Comparison of ENCODE assay signal across 8 cellular contexts in genomic region chr17:82065193-82065637, GRCh38. TPM values are rescaled to one million over a fixed set of nuclear protein-coding genes. Genes with fewer than 3 reads are reported as not detected.
DNase-seq lines count a peak whose midpoint lies in the region; ATAC-seq, FAIRE-seq and TF ChIP-seq lines count a peak whose summit lies in the region.

No MANE protein-coding gene starts in this region.

- H3K4me1 ChIP-seq in CD8-positive, alpha-beta memory T cell (ENCODE audit: insufficient read depth, low read length), result peaks cover 27% of the 10 kb centered on the region
- H3K4me1 ChIP-seq in SK-N-SH (ENCODE audit: control insufficient read depth in 1 of 2, insufficient read depth in 2 of 2, low read depth in 1 of 2, low read length in 1 of 2) (peaks cover 12 to 21% of the 10 kb centered on the region in 2 experiments; a peak in 2 of 4 replicates), H1 (replicated peaks in 1 of 4; ENCODE audit: control insufficient read depth in 3 of 4, insufficient read depth in 4 of 4, low read length in 3 of 4) (peaks cover 0 to 10% (median 5%) of the 10 kb centered on the region in 4 experiments; a peak in 5 of 7 replicates)
- peaks cover 8 to 27% of the 10 kb centered on the region in 2 donors for H3K4me1 ChIP-seq in naive thymus-derived CD4-positive, alpha-beta T cell (ENCODE audit: control insufficient read depth in 2 of 2, insufficient read depth in 2 of 2, low read length in 2 of 2)

- no peaks in the 10 kb centered on the region for H3K9me2 ChIP-seq in SK-N-SH

- no peaks in the 10 kb centered on the region for H3K9me3 ChIP-seq in CD8-positive, alpha-beta memory T cell (ENCODE audit: low read length)
- H3K9me3 ChIP-seq in SK-N-SH (no peaks in the 10 kb centered on the region), H1 (ENCODE audit: insufficient read depth in 2 of 2, low read depth in 1 of 2, low read length in 1 of 2) (no peaks in the 10 kb centered on the region)
- no peaks in the 10 kb centered on the region for H3K9me3 ChIP-seq in naive thymus-derived CD4-positive, alpha-beta T cell (ENCODE audit: control insufficient read depth in 2 of 3, low read length in 3 of 3)

- H3K14ac ChIP-seq in H1 (ENCODE audit: insufficient read length), result no peak overlapping the region

- H3K27ac ChIP-seq in CD8-positive, alpha-beta memory T cell (ENCODE audit: low read depth, low read length), result peak overlapping the region; percentile 67
- H3K27ac ChIP-seq in SK-N-SH (ENCODE audit: low read depth in 2 of 2, low read length in 1 of 2) (peak overlapping the region in 1 of 2 experiments; percentile 24; a peak in 1 of 4 replicates), H1 (ENCODE audit: low read depth, low read length) (no peak overlapping the region)
- peak overlapping the region; percentile 86 for H3K27ac ChIP-seq in naive thymus-derived CD4-positive, alpha-beta T cell (ENCODE audit: low read depth, low read length)

- FAIRE-seq in H54 (lab: Jason Lieb, UNC) (no peak), H1 (lab: Jason Lieb, UNC) (no peak)

- H4K8ac ChIP-seq in H1 (ENCODE audit: extremely low read depth, insufficient read depth, low read length), result peak overlapping the region; percentile 93

- H2AK5ac ChIP-seq in H1 (ENCODE audit: low read depth, low read length), result no peak overlapping the region

- H3K36me3 Mint-ChIP-seq in CD8-positive, alpha-beta memory T cell, result peaks cover 0 to 27% (median 0%) of the 10 kb centered on the region in 3 donors
- H3K36me3 Mint-ChIP-seq in naive thymus-derived CD4-positive, alpha-beta T cell, result peaks cover 0 to 1% (median 0%) of the 10 kb centered on the region in 5 donors

- H3K18ac ChIP-seq in H1 (ENCODE audit: extremely low read depth, low read length), result no peak overlapping the region

- peaks cover 8% of the 10 kb centered on the region; the same call in 1 of the 2 replicates for H3K23me2 ChIP-seq in H1 (ENCODE audit: low read depth, low read length)

- peak overlapping the region; percentile 39 for H3K56ac ChIP-seq in H1 (replicated peaks; ENCODE audit: insufficient read length, low read depth, low read length)

- TF ChIP-seq RAD21 in SK-N-SH (IDR thresholded peaks at IDR 0.05; ENCODE audit: low read length) (no peak), H1 (IDR thresholded peaks at IDR 0.05 in 1 of 2, conservative IDR thresholded peaks at IDR 0.05 in 1 of 2; ENCODE audit: low read depth in 2 of 2, low read length in 2 of 2) (no peak)

- H3K4me2 ChIP-seq in SK-N-SH, result peak overlapping the region; percentile 100
- H3K4me2 ChIP-seq in H1 (ENCODE audit: insufficient read depth in 1 of 2, low read depth in 2 of 2, low read length in 2 of 2), result peak overlapping the region; percentile 37 to 79

- CTCF ChIA-PET in CD8-positive, alpha-beta memory T cell (lab: Charles Lee), result interaction anchor here (1.4 to 1.6 kb wide), 2 partner anchors 27 to 34 kb away, joined by 3 read pairs; partner anchors contain the start of gene DCXR
- CTCF ChIA-PET in SK-N-SH (lab: Yijun Ruan, JAX), result interaction anchor here (0.7 to 8.0 kb wide), 7 partner anchors 9 to 90 kb away, joined by 3 to 47 read pairs (median 4); partner anchors contain the start of genes DCXR, GPS1, RAC3 and RFNG
- CTCF ChIA-PET in H1 (lab: Charles Lee; ENCODE audit: partially characterized antibody), result interaction anchor here (0.7 to 4.3 kb wide), 7 partner anchors 10 to 137 kb away, joined by 3 to 21 read pairs (median 5); partner anchors contain the start of genes FASN and RAC3
- CTCF ChIA-PET in naive thymus-derived CD4-positive, alpha-beta T cell (lab: Charles Lee), result interaction anchor here (0.6 to 1.0 kb wide), 2 partner anchors 28 to 479 kb away, joined by 3 read pairs; partner anchors contain the start of gene DCXR

- TF ChIP-seq POLR2A in H54 (IDR thresholded peaks at IDR 0.05; ENCODE audit: low read depth, low read length) (no peak), H1 (IDR thresholded peaks at IDR 0.05; ENCODE audit: control extremely low read depth in 1 of 2, low read depth in 2 of 2, low read length in 2 of 2) (no peak)

- TF ChIP-seq EP300 in SK-N-SH (IDR thresholded peaks at IDR 0.05; ENCODE audit: borderline replicate concordance in 1 of 2, low read depth in 1 of 2, low read length in 1 of 2) (no peak), H1 (IDR thresholded peaks at IDR 0.05; ENCODE audit: borderline replicate concordance in 1 of 2, low read depth in 2 of 2, low read length in 2 of 2) (no peak)

- no peaks in the 10 kb centered on the region for H3K9me3 Mint-ChIP-seq in CD8-positive, alpha-beta memory T cell
- no peaks in the 10 kb centered on the region for H3K9me3 Mint-ChIP-seq in naive thymus-derived CD4-positive, alpha-beta T cell

- intact Hi-C loops in naive thymus-derived CD4-positive, alpha-beta T cell (cut with micrococcal nuclease), result loop anchor here (1.0 kb wide), 6 partner anchors 14 to 61 kb away; partner anchors contain the start of genes DCXR (in 1 of the 2), FASN (in 1 of the 2), GPS1 (in 1 of the 2) and LRRC45 (in 1 of the 2)

- WGBS in SK-N-SH (ENCODE audit: low lambda C conversion rate), result 2% methylated on average over 18 of the region's 47 CpGs
- 2% methylated on average over 36 of the region's 47 CpGs; no CpG with 5 or more reads in 1 of the 2 experiments for WGBS in H1 (ENCODE audit: extremely low coverage in 1 of 2, insufficient coverage in 1 of 2, insufficient read length in 1 of 2, insufficient replicate concordance in 2 of 2, low coverage in 1 of 2, low lambda C conversion rate in 2 of 2, missing lambda C conversion rate in 1 of 2), 2 experiments

- peaks cover 26% of the 10 kb centered on the region for H3K79me2 ChIP-seq in SK-N-SH (ENCODE audit: insufficient read depth)
- H3K79me2 ChIP-seq in H1 (ENCODE audit: control insufficient read depth in 1 of 2, insufficient read depth in 2 of 2, low read length in 2 of 2), result no peaks in the 10 kb centered on the region

- H2BK20ac ChIP-seq in H1 (ENCODE audit: low read length), result no peak overlapping the region

- peaks cover 5% of the 10 kb centered on the region; the same call in 1 of the 2 replicates for H3K79me1 ChIP-seq in H1 (ENCODE audit: low read depth, low read length)

- peak overlapping the region; percentile 51 for H3K4me3 ChIP-seq in CD8-positive, alpha-beta memory T cell (ENCODE audit: low read length)
- H3K4me3 ChIP-seq in SK-N-SH (ENCODE audit: low read depth in 2 of 2, low read length in 1 of 2) (peak overlapping the region; percentile 81 to 95), H1 (ENCODE audit: extremely low read depth in 1 of 4, insufficient read depth in 2 of 4, low read depth in 3 of 4, low read length in 4 of 4) (peak overlapping the region; percentile 53 to 93 (median 77))
- peak overlapping the region; percentile 62 for H3K4me3 ChIP-seq in naive thymus-derived CD4-positive, alpha-beta T cell (ENCODE audit: low read length)

- H2BK12ac ChIP-seq in H1 (ENCODE audit: low read depth, low read length), result no peak overlapping the region

- ATAC-seq in naive thymus-derived CD4-positive, alpha-beta T cell, result peak; percentile 65
- ATAC-seq in HG03442 (IDR thresholded peaks at IDR 0.05; ENCODE audit: unreplicated experiment), result no peak

- H3K9ac ChIP-seq in SK-N-SH (peak overlapping the region; percentile 89), H1 (replicated peaks in 1 of 4; ENCODE audit: extremely low read depth in 1 of 4, low read depth in 3 of 4, low read length in 3 of 4) (peak overlapping the region in 3 of 4 experiments; percentile 54 to 93 (median 62); a peak in 6 of 7 replicates)

- H3K27me3 ChIP-seq in CD8-positive, alpha-beta memory T cell (ENCODE audit: insufficient read depth, low read length, poor library complexity, severe bottlenecking), result no peaks in the 10 kb centered on the region
- H3K27me3 ChIP-seq in SK-N-SH (ENCODE audit: insufficient read depth) (no peaks in the 10 kb centered on the region), H1 (replicated peaks in 1 of 4; ENCODE audit: control insufficient read depth in 3 of 4, extremely low read depth in 1 of 4, insufficient read depth in 3 of 4, low read length in 3 of 4) (no peaks in the 10 kb centered on the region)
- H3K27me3 ChIP-seq in naive thymus-derived CD4-positive, alpha-beta T cell (ENCODE audit: control insufficient read depth in 2 of 2, insufficient read depth in 2 of 2, low read length in 2 of 2), result no peaks in the 10 kb centered on the region

- no peak overlapping the region for H2BK120ac ChIP-seq in H1 (replicated peaks; ENCODE audit: low read depth, low read length)

- H4K91ac ChIP-seq in H1 (replicated peaks; ENCODE audit: insufficient read length, low read length), result no peak overlapping the region

- H3K4me3 Mint-ChIP-seq in CD8-positive, alpha-beta memory T cell, result peak overlapping the region in 6 of 7 donors; percentile 36 to 74 (median 68)
- peak overlapping the region in 9 of 10 donors; percentile 25 to 81 (median 71) for H3K4me3 Mint-ChIP-seq in naive thymus-derived CD4-positive, alpha-beta T cell

- no peak overlapping the region for H2BK15ac ChIP-seq in H1 (ENCODE audit: low read length)

- peak in 2 of 5 donors; percentile 24 to 61 for DNase-seq in CD8-positive, alpha-beta memory T cell
- peak; percentile 65 for DNase-seq in H54 (ENCODE audit: insufficient read length, low spot score)
- DNase-seq in SK-N-SH, result no peak
- DNase-seq in H1 (ENCODE audit: low read depth in 1 of 2, low spot score in 2 of 2), result no peak
- peak in 1 of 9 donors; percentile 9 for DNase-seq in naive thymus-derived CD4-positive, alpha-beta T cell
- no peak for DNase-seq in NCI-H1694 treated with DMSO at 0.1 percent for 48 hours (lab: John Stamatoyannopoulos, UW)
- no peak for DNase-seq in MV-4-11 (lab: John Stamatoyannopoulos, UW)

- peak overlapping the region in 3 of 8 donors; percentile 14 to 78 (median 70) for H3K27ac Mint-ChIP-seq in CD8-positive, alpha-beta memory T cell
- peak overlapping the region in 5 of 9 donors; percentile 41 to 82 (median 60) for H3K27ac Mint-ChIP-seq in naive thymus-derived CD4-positive, alpha-beta T cell

- H3F3A ChIP-seq in SK-N-SH (replicated peaks; ENCODE audit: insufficient read depth), result peaks cover 12% of the 10 kb centered on the region

- no peak overlapping the region for H2BK5ac ChIP-seq in H1 (ENCODE audit: low read depth, low read length)

- peaks cover 8 to 19% (median 11%) of the 10 kb centered on the region in 3 donors for H3K4me1 Mint-ChIP-seq in CD8-positive, alpha-beta memory T cell
- peaks cover 0 to 18% (median 10%) of the 10 kb centered on the region in 7 donors for H3K4me1 Mint-ChIP-seq in naive thymus-derived CD4-positive, alpha-beta T cell

- no peak overlapping the region for H2AFZ ChIP-seq in SK-N-SH (ENCODE audit: low read depth)
- no peak overlapping the region for H2AFZ ChIP-seq in H1 (ENCODE audit: low read length)

- no peak overlapping the region for H3K23ac ChIP-seq in H1 (ENCODE audit: insufficient read length)

- no peaks in the 10 kb centered on the region for H3K36me3 ChIP-seq in CD8-positive, alpha-beta memory T cell (ENCODE audit: insufficient read depth, low read length)
- H3K36me3 ChIP-seq in SK-N-SH (replicated peaks in 1 of 2; ENCODE audit: control insufficient read depth in 1 of 2, insufficient read depth in 2 of 2, low read length in 1 of 2) (peaks cover 12 to 39% of the 10 kb centered on the region in 2 experiments), H1 (ENCODE audit: control insufficient read depth in 2 of 4, insufficient read depth in 4 of 4, low read length in 3 of 4) (peaks cover 6 to 15% (median 14%) of the 10 kb centered on the region in 4 experiments; a peak in 5 of 8 replicates)
- peaks cover 0 to 36% (median 4%) of the 10 kb centered on the region in 3 experiments for H3K36me3 ChIP-seq in naive thymus-derived CD4-positive, alpha-beta T cell (ENCODE audit: control insufficient read depth in 2 of 3, insufficient read depth in 3 of 3, low read length in 3 of 3)

- no peak overlapping the region for H4K5ac ChIP-seq in H1 (ENCODE audit: insufficient read length, low read depth, low read length)

- TF ChIP-seq CTCF in SK-N-SH (IDR thresholded peaks at IDR 0.05) (no peak), H1 (IDR thresholded peaks at IDR 0.05; ENCODE audit: control extremely low read depth in 1 of 3, insufficient read depth in 1 of 3, low read depth in 1 of 3, low read length in 3 of 3) (no peak)

- POLR2A ChIA-PET in CD8-positive, alpha-beta memory T cell (lab: Charles Lee), result interaction anchor here (1.0 to 1.4 kb wide), 4 partner anchors 13 to 227 kb away, joined by 3 to 4 read pairs (median 4); partner anchors contain the start of genes DCXR, GPS1 and RFNG
- POLR2A ChIA-PET in SK-N-SH (lab: Yijun Ruan, JAX), result interaction anchor here (0.6 to 1.0 kb wide), 3 partner anchors 13 to 34 kb away, joined by 3 read pairs; partner anchors contain the start of gene DCXR
- POLR2A ChIA-PET in H1 (lab: Charles Lee; ENCODE audit: partially characterized antibody), result interaction anchor here (0.9 to 16.2 kb wide), 16 partner anchors 10 to 139 kb away, joined by 3 to 161 read pairs (median 4); partner anchors contain the start of genes FASN, GPS1 and RFNG
- POLR2A ChIA-PET in naive thymus-derived CD4-positive, alpha-beta T cell (lab: Charles Lee), result interaction anchor here (1.1 to 3.9 kb wide), 7 partner anchors 13 to 227 kb away, joined by 5 to 54 read pairs (median 5); partner anchors contain the start of genes CENPX, GPS1, LRRC45 and RFNG

- no peak overlapping the region for H3K4ac ChIP-seq in H1 (replicated peaks; ENCODE audit: insufficient read length, low read depth, low read length)

- H4K20me1 ChIP-seq in SK-N-SH (ENCODE audit: insufficient read depth) (no peaks in the 10 kb centered on the region), H1 (replicated peaks in 1 of 2; ENCODE audit: control insufficient read depth in 1 of 2, insufficient read depth in 2 of 2, low read length in 2 of 2) (peaks cover 0 to 3% of the 10 kb centered on the region in 2 experiments)

- H3K27me3 Mint-ChIP-seq in CD8-positive, alpha-beta memory T cell, result no peaks in the 10 kb centered on the region
- no peaks in the 10 kb centered on the region for H3K27me3 Mint-ChIP-seq in naive thymus-derived CD4-positive, alpha-beta T cell

RNA-seq across cellular contexts. Expression of gene DUS1L, which starts 0.4 kb away (rescaled TPM):
- 100 to 1,000 TPM; 206 to 210 TPM for total RNA-seq in CD8-positive, alpha-beta memory T cell
- 142 TPM for polyA plus RNA-seq in CD8-positive, alpha-beta memory T cell
- polyA plus RNA-seq in SK-N-SH (2012; rRNA removed) (144 and 163 TPM in 2 replicates), H1 (2011; rRNA removed) (34.5 and 60.4 TPM in 2 replicates)
- 57.9 and 78.7 TPM in 2 replicates for polyA plus RNA-seq in SK-N-SH (2012; cell fraction: cytosol; rRNA removed)
- polyA plus RNA-seq in SK-N-SH (2012; cell fraction: nucleus; rRNA removed), result 1,198 and 1,537 TPM in 2 replicates
- total RNA-seq in H1 (2021; fragmentation: NEBNext Ultra II Directional; extraction: Animal tissue kit (Norgen Biotek cat#: 25700)), result 68.0 and 69.1 TPM in 2 replicates
- 66.5 TPM for polyA plus RNA-seq in H1 (2011; cell fraction: cytosol; rRNA removed)
- 317 TPM for polyA plus RNA-seq in H1 (2011; cell fraction: nucleus; rRNA removed)
- polyA plus RNA-seq in H1 (2012, experiment 1 of 2), result 43.1 to 60.5 TPM (median 57.0 TPM) in 4 replicates
- polyA plus RNA-seq in H1 (2012, experiment 2 of 2), result 60.6 TPM
- polyA plus RNA-seq in H1 (2013, experiment 1 of 2), result 38.5 TPM
- polyA plus RNA-seq in H1 (2013, experiment 2 of 2), result 36.1 TPM
- polyA minus RNA-seq in H1 (2011; rRNA and poly(A)+ RNA removed), result 19.1 and 24.6 TPM in 2 replicates
- 27.5 TPM for polyA minus RNA-seq in H1 (2011; cell fraction: cytosol; rRNA and poly(A)+ RNA removed)
- polyA minus RNA-seq in H1 (2011; cell fraction: nucleus; rRNA and poly(A)+ RNA removed), result 58.5 TPM
- 100 to 1,000 TPM; 127 to 157 (median 147) TPM for total RNA-seq in naive thymus-derived CD4-positive, alpha-beta T cell
- polyA plus RNA-seq in naive thymus-derived CD4-positive, alpha-beta T cell, result 100 to 1,000 TPM in 1 of 2 donors, 10 to 100 TPM in 1; 52.9 to 110 TPM

RNA-seq across cellular contexts. Expression of gene GPS1, which starts 13.5 kb away (rescaled TPM):
- 100 to 1,000 TPM; 122 to 125 TPM for total RNA-seq in CD8-positive, alpha-beta memory T cell
- polyA plus RNA-seq in CD8-positive, alpha-beta memory T cell, result 151 TPM
- polyA plus RNA-seq in SK-N-SH (2012; rRNA removed) (264 and 272 TPM in 2 replicates), H1 (2011; rRNA removed) (277 and 354 TPM in 2 replicates)
- polyA plus RNA-seq in SK-N-SH (2012; cell fraction: cytosol; rRNA removed), result 79.9 and 147 TPM in 2 replicates
- 584 and 643 TPM in 2 replicates for polyA plus RNA-seq in SK-N-SH (2012; cell fraction: nucleus; rRNA removed)
- total RNA-seq in H1 (2021; fragmentation: NEBNext Ultra II Directional; extraction: Animal tissue kit (Norgen Biotek cat#: 25700)), result 153 and 157 TPM in 2 replicates
- polyA plus RNA-seq in H1 (2011; cell fraction: cytosol; rRNA removed), result 226 TPM
- 351 TPM for polyA plus RNA-seq in H1 (2011; cell fraction: nucleus; rRNA removed)
- 127 to 186 TPM (median 168 TPM) in 4 replicates for polyA plus RNA-seq in H1 (2012, experiment 1 of 2)
- 200 TPM for polyA plus RNA-seq in H1 (2012, experiment 2 of 2)
- polyA plus RNA-seq in H1 (2013, experiment 1 of 2), result 99.3 TPM
- 100 TPM for polyA plus RNA-seq in H1 (2013, experiment 2 of 2)
- 137 and 141 TPM in 2 replicates for polyA minus RNA-seq in H1 (2011; rRNA and poly(A)+ RNA removed)
- 110 TPM for polyA minus RNA-seq in H1 (2011; cell fraction: cytosol; rRNA and poly(A)+ RNA removed)
- 96.5 TPM for polyA minus RNA-seq in H1 (2011; cell fraction: nucleus; rRNA and poly(A)+ RNA removed)
- total RNA-seq in naive thymus-derived CD4-positive, alpha-beta T cell, result 10 to 100 TPM; 68.3 to 88.1 (median 71.7) TPM
- 100 to 1,000 TPM; 105 to 124 TPM for polyA plus RNA-seq in naive thymus-derived CD4-positive, alpha-beta T cell

RNA-seq across cellular contexts. Expression of gene RFNG, which starts 13.6 kb away (rescaled TPM):
- 10 to 100 TPM; 18.1 to 19.4 TPM for total RNA-seq in CD8-positive, alpha-beta memory T cell
- polyA plus RNA-seq in CD8-positive, alpha-beta memory T cell, result 7.3 TPM
- polyA plus RNA-seq in SK-N-SH (2012; rRNA removed) (54.4 and 68.6 TPM in 2 replicates), H1 (2011; rRNA removed) (28.4 and 50.3 TPM in 2 replicates)
- 22.9 and 37.2 TPM in 2 replicates for polyA plus RNA-seq in SK-N-SH (2012; cell fraction: cytosol; rRNA removed)
- polyA plus RNA-seq in SK-N-SH (2012; cell fraction: nucleus; rRNA removed), result 329 and 368 TPM in 2 replicates
- 26.7 and 30.9 TPM in 2 replicates for total RNA-seq in H1 (2021; fragmentation: NEBNext Ultra II Directional; extraction: Animal tissue kit (Norgen Biotek cat#: 25700))
- 25.7 TPM for polyA plus RNA-seq in H1 (2011; cell fraction: cytosol; rRNA removed)
- polyA plus RNA-seq in H1 (2011; cell fraction: nucleus; rRNA removed), result 139 TPM
- polyA plus RNA-seq in H1 (2012, experiment 1 of 2), result 26.1 to 34.2 TPM (median 32.0 TPM) in 4 replicates
- polyA plus RNA-seq in H1 (2012, experiment 2 of 2), result 32.2 TPM
- 26.3 TPM for polyA plus RNA-seq in H1 (2013, experiment 1 of 2)
- polyA plus RNA-seq in H1 (2013, experiment 2 of 2), result 26.6 TPM
- polyA minus RNA-seq in H1 (2011; rRNA and poly(A)+ RNA removed), result 8.3 and 9.7 TPM in 2 replicates
- polyA minus RNA-seq in H1 (2011; cell fraction: cytosol; rRNA and poly(A)+ RNA removed), result 15.2 TPM
- 23.8 TPM for polyA minus RNA-seq in H1 (2011; cell fraction: nucleus; rRNA and poly(A)+ RNA removed)
- 10 to 100 TPM; 25.0 to 45.5 (median 31.5) TPM for total RNA-seq in naive thymus-derived CD4-positive, alpha-beta T cell
- 1 to 10 TPM; 4.2 to 6.7 TPM for polyA plus RNA-seq in naive thymus-derived CD4-positive, alpha-beta T cell

RNA-seq across cellular contexts. Expression of gene DCXR, which starts 27.7 kb away (rescaled TPM):
- total RNA-seq in CD8-positive, alpha-beta memory T cell, result 100 to 1,000 TPM; 117 to 127 TPM
- 108 TPM for polyA plus RNA-seq in CD8-positive, alpha-beta memory T cell
- polyA plus RNA-seq in SK-N-SH (2012; rRNA removed) (153 and 190 TPM in 2 replicates), H1 (2011; rRNA removed) (212 and 338 TPM in 2 replicates)
- 75.6 and 113 TPM in 2 replicates for polyA plus RNA-seq in SK-N-SH (2012; cell fraction: cytosol; rRNA removed)
- polyA plus RNA-seq in SK-N-SH (2012; cell fraction: nucleus; rRNA removed), result 168 and 433 TPM in 2 replicates
- 96.3 and 110 TPM in 2 replicates for total RNA-seq in H1 (2021; fragmentation: NEBNext Ultra II Directional; extraction: Animal tissue kit (Norgen Biotek cat#: 25700))
- 163 TPM for polyA plus RNA-seq in H1 (2011; cell fraction: cytosol; rRNA removed)
- polyA plus RNA-seq in H1 (2011; cell fraction: nucleus; rRNA removed), result 167 TPM
- 92.1 to 118 TPM (median 110 TPM) in 4 replicates for polyA plus RNA-seq in H1 (2012, experiment 1 of 2)
- 187 TPM for polyA plus RNA-seq in H1 (2012, experiment 2 of 2)
- polyA plus RNA-seq in H1 (2013, experiment 1 of 2), result 57.6 TPM
- polyA plus RNA-seq in H1 (2013, experiment 2 of 2), result 58.1 TPM
- polyA minus RNA-seq in H1 (2011; rRNA and poly(A)+ RNA removed), result 35.5 and 81.7 TPM in 2 replicates
- polyA minus RNA-seq in H1 (2011; cell fraction: cytosol; rRNA and poly(A)+ RNA removed), result 40.5 TPM
- 31.1 TPM for polyA minus RNA-seq in H1 (2011; cell fraction: nucleus; rRNA and poly(A)+ RNA removed)
- total RNA-seq in naive thymus-derived CD4-positive, alpha-beta T cell, result 100 to 1,000 TPM in 1 of 5 experiments, 10 to 100 TPM in 4; 63.0 to 130 (median 83.6) TPM
- 100 to 1,000 TPM; 164 to 228 TPM for polyA plus RNA-seq in naive thymus-derived CD4-positive, alpha-beta T cell

RNA-seq across cellular contexts. Expression of gene FASN, which starts 32.8 kb away (rescaled TPM):
- 100 to 1,000 TPM; 251 to 259 TPM for total RNA-seq in CD8-positive, alpha-beta memory T cell
- polyA plus RNA-seq in CD8-positive, alpha-beta memory T cell, result 2.7 TPM
- polyA plus RNA-seq in SK-N-SH (2012; rRNA removed) (28.1 and 55.1 TPM in 2 replicates), H1 (2011; rRNA removed) (143 and 206 TPM in 2 replicates)
- 15.2 and 34.0 TPM in 2 replicates for polyA plus RNA-seq in SK-N-SH (2012; cell fraction: cytosol; rRNA removed)
- polyA plus RNA-seq in SK-N-SH (2012; cell fraction: nucleus; rRNA removed), result 174 and 219 TPM in 2 replicates
- 559 and 561 TPM in 2 replicates for total RNA-seq in H1 (2021; fragmentation: NEBNext Ultra II Directional; extraction: Animal tissue kit (Norgen Biotek cat#: 25700))
- 95.7 TPM for polyA plus RNA-seq in H1 (2011; cell fraction: cytosol; rRNA removed)
- polyA plus RNA-seq in H1 (2011; cell fraction: nucleus; rRNA removed), result 314 TPM
- polyA plus RNA-seq in H1 (2012, experiment 1 of 2), result 203 to 428 TPM (median 382 TPM) in 4 replicates
- 299 TPM for polyA plus RNA-seq in H1 (2012, experiment 2 of 2)
- polyA plus RNA-seq in H1 (2013, experiment 1 of 2), result 202 TPM
- polyA plus RNA-seq in H1 (2013, experiment 2 of 2), result 154 TPM
- polyA minus RNA-seq in H1 (2011; rRNA and poly(A)+ RNA removed), result 112 and 123 TPM in 2 replicates
- polyA minus RNA-seq in H1 (2011; cell fraction: cytosol; rRNA and poly(A)+ RNA removed), result 386 TPM
- polyA minus RNA-seq in H1 (2011; cell fraction: nucleus; rRNA and poly(A)+ RNA removed), result 183 TPM
- 100 to 1,000 TPM in 2 of 5 experiments, 10 to 100 TPM in 3; 24.3 to 168 (median 59.0) TPM for total RNA-seq in naive thymus-derived CD4-positive, alpha-beta T cell
- 1 to 10 TPM in 1 of 2 donors, under 1 TPM in 1; 0.96 to 1.5 TPM for polyA plus RNA-seq in naive thymus-derived CD4-positive, alpha-beta T cell
